In the genomic region with DNA sequence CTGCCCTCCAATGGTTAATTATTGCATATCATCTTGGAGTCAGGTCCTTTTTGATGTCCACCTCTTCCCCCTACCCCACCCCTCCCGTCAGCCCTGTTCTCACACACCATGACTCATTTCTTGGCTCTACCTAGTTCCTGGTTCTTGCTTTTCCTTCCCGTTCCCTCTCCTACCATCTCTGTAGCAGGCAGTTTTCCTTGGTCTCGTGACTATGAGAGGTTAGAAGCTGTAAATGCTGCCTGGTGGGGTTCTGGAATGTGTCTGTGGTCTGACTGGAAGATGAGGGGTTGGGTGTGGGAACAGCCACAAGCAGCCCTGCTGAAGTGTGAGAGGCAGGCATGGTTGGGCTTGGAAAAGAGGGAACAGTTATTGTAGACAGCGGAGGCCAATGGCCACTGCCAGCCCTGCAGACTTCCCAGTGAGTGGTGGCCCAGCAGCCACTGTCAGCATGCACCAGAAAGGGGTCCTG, we compare ENCODE assay signal across 8 cellular contexts. TPM values are rescaled to one million over a fixed set of nuclear protein-coding genes. Genes with fewer than 3 reads are reported as not detected.
DNase-seq lines count a peak whose midpoint lies in the region; TF ChIP-seq lines count a peak whose summit lies in the region.

No MANE protein-coding gene starts in this region.

- H3K27ac ChIP-seq in adrenal gland (peak overlapping the region; percentile 70 to 93 (median 84)), spleen (peak overlapping the region; percentile 64 to 88 (median 82))

- H3K27ac Mint-ChIP-seq in activated CD4-positive, alpha-beta T cell treated with anti-CD3 and anti-CD28 coated beads, Interleukin-2, amount 10 ng/mL, durations not matched to agents 7 days and 5 days = peak overlapping the region; percentile 44

- DNase-seq in activated CD4-positive, alpha-beta T cell treated with anti-CD3 and anti-CD28 coated beads, Interleukin-2, amount 10 ng/mL, durations not matched to agents 7 days and 5 days = no peak
- DNase-seq in activated CD4-positive, alpha-beta T cell treated with anti-CD3 and anti-CD28 coated beads for 4 hours = no peak
- peak; percentile 58 to 87 (median 81) for DNase-seq in adrenal gland
- DNase-seq in hepatic stellate cell (ENCODE audit: low spot score) = peak; percentile 95
- DNase-seq in spleen = no peak
- no peak for DNase-seq in cortex of kidney (lab: John Stamatoyannopoulos, UW)
- no peak for DNase-seq in activated CD4-positive, alpha-beta T cell treated with anti-CD3 and anti-CD28 coated beads, Interleukin-2, amount 50 U/mL, for 1 hour
- DNase-seq in stimulated activated CD4-positive, alpha-beta T cell treated with anti-CD3 and anti-CD28 coated beads, Interleukin-4, amount 100 ng/mL, for 24 hours = no peak

- H3K36me3 Mint-ChIP-seq in activated CD4-positive, alpha-beta T cell treated with anti-CD3 and anti-CD28 coated beads, Interleukin-2, amount 10 ng/mL, durations not matched to agents 7 days and 5 days (ENCODE audit: low read depth) = no peaks in the 10 kb centered on the region

- intact Hi-C loops in adrenal gland (cut with DNase I) = loop anchor here (2.0 to 10.0 kb wide), 3 partner anchors 113 to 427 kb away; partner anchors contain the start of gene SOWAHA (in 1 of the 2)
- intact Hi-C loops in spleen (cut with DNase I; ENCODE audit: low total_unique reads) = loop anchor here (10.0 kb wide), 1 partner anchor 327 kb away; no protein-coding TSS in a partner anchor

- POLR2A ChIA-PET in activated CD4-positive, alpha-beta T cell treated with anti-CD3 and anti-CD28 coated beads, Interleukin-2, amount 10 ng/mL, durations not matched to agents 7 days and 5 days (lab: Charles Lee) = no interaction called here

- H3K9me3 Mint-ChIP-seq in activated CD4-positive, alpha-beta T cell treated with anti-CD3 and anti-CD28 coated beads, Interleukin-2, amount 10 ng/mL, durations not matched to agents 7 days and 5 days = no peaks in the 10 kb centered on the region

- H3K27me3 ChIP-seq in adrenal gland (no peaks in the 10 kb centered on the region), spleen (replicated peaks in 1 of 7) (no peaks in the 10 kb centered on the region)

- TF ChIP-seq POLR2A in adrenal gland (IDR thresholded peaks at IDR 0.05) (no peak), spleen (IDR thresholded peaks at IDR 0.05) (no peak)

- H3K4me3 ChIP-seq in adrenal gland (peak overlapping the region in 1 of 4 donors; percentile 9), spleen (peak overlapping the region in 1 of 8 donors; percentile 19)

- H3K9me3 ChIP-seq in adrenal gland (replicated peaks in 1 of 3) (no peaks in the 10 kb centered on the region), spleen (no peaks in the 10 kb centered on the region)

- H3K36me3 ChIP-seq in adrenal gland (replicated peaks in 1 of 2) = peaks cover 0 to 15% of the 10 kb centered on the region in 2 donors
- peaks cover 0 to 10% (median 0%) of the 10 kb centered on the region in 6 donors for H3K36me3 ChIP-seq in spleen

- TF ChIP-seq CTCF in adrenal gland (IDR thresholded peaks at IDR 0.05) = peak in 1 of 6 experiments; percentile 8
- TF ChIP-seq CTCF in spleen (IDR thresholded peaks at IDR 0.05 in 8 of 11, conservative IDR thresholded peaks at IDR 0.05 in 3 of 11) = peak in 1 of 11 experiments; percentile 14

- CTCF ChIA-PET in activated CD4-positive, alpha-beta T cell treated with anti-CD3 and anti-CD28 coated beads, Interleukin-2, amount 10 ng/mL, durations not matched to agents 7 days and 5 days (lab: Charles Lee) = interaction anchor here (0.7 to 8.3 kb wide), 8 partner anchors 13 to 441 kb away, joined by 3 to 147 read pairs (median 8); partner anchors contain the start of gene SLC22A5

- H3K4me1 Mint-ChIP-seq in activated CD4-positive, alpha-beta T cell treated with anti-CD3 and anti-CD28 coated beads, Interleukin-2, amount 10 ng/mL, durations not matched to agents 7 days and 5 days = peaks cover 64% of the 10 kb centered on the region

- no peaks in the 10 kb centered on the region for H3K27me3 Mint-ChIP-seq in activated CD4-positive, alpha-beta T cell treated with anti-CD3 and anti-CD28 coated beads, Interleukin-2, amount 10 ng/mL, durations not matched to agents 7 days and 5 days

- 10 to 19% (median 16%) methylated on average over 4 of the region's 4 CpGs for WGBS in adrenal gland, 4 donors
- 38 to 57% (median 46%) methylated on average over 4 of the region's 4 CpGs for WGBS in spleen, 5 donors

- H3K4me1 ChIP-seq in adrenal gland (replicated peaks in 1 of 2) = peaks cover 23 to 46% of the 10 kb centered on the region in 2 donors
- peaks cover 22 to 56% (median 49%) of the 10 kb centered on the region in 6 donors for H3K4me1 ChIP-seq in spleen

- H3K4me3 Mint-ChIP-seq in activated CD4-positive, alpha-beta T cell treated with anti-CD3 and anti-CD28 coated beads, Interleukin-2, amount 10 ng/mL, durations not matched to agents 7 days and 5 days = no peak overlapping the region

RNA-seq across cellular contexts. Expression of gene SLC22A5, which starts 18.2 kb away (rescaled TPM):
- 1 to 10 TPM; 3.2 to 3.6 TPM for total RNA-seq in activated CD4-positive, alpha-beta T cell treated with anti-CD3 and anti-CD28 coated beads, Interleukin-2, amount 10 ng/mL, durations not matched to agents 7 days and 5 days
- total RNA-seq in adrenal gland = 10 to 100 TPM; 11.1 to 24.1 (median 16.5) TPM
- polyA plus RNA-seq in adrenal gland = 10 to 100 TPM in 1 of 3 donors, 1 to 10 TPM in 2; 9.6 to 12.6 (median 9.8) TPM
- total RNA-seq in spleen = 1 to 10 TPM; 5.3 to 9.2 (median 7.6) TPM
- polyA plus RNA-seq in spleen = 1 to 10 TPM; 2.4 to 2.9 (median 2.6) TPM

Comparison
In these comparisons a context has a peak if more than half of its experiments do, and no peak if none do; other contexts are left out.
1. DNase-seq: peak in adrenal gland (7 of 7) and hepatic stellate cell (single experiment); none in activated CD4-positive, alpha-beta T cell treated with anti-CD3 and anti-CD28 coated beads, Interleukin-2, amount 10 ng/mL, durations not matched to agents 7 days and 5 days (single experiment), activated CD4-positive, alpha-beta T cell treated with anti-CD3 and anti-CD28 coated beads for 4 hours (0 of 2), spleen (single experiment), cortex of kidney (single experiment), activated CD4-positive, alpha-beta T cell treated with anti-CD3 and anti-CD28 coated beads, Interleukin-2, amount 50 U/mL, for 1 hour (single experiment) and stimulated activated CD4-positive, alpha-beta T cell treated with anti-CD3 and anti-CD28 coated beads, Interleukin-4, amount 100 ng/mL, for 24 hours (single experiment).